In genomic region chr2:148483675-148484074, GRCh38 we compare ENCODE assay signal across 22 cellular contexts.
DNase-seq lines count a peak whose midpoint lies in the region; ATAC-seq and TF ChIP-seq lines count a peak whose summit lies in the region.
"Had no signal": no experiment of that assay in that cellular context is flagged by ENCODE, and none has a peak within 500 bp of the region (broad histone marks: within the 10 kb centered on the region; RNA-seq: fewer than 3 reads in every experiment).

No MANE protein-coding gene starts in this region.

- H3K36me3 ChIP-seq in SJCRH30 = no peaks in the 10 kb centered on the region
- H3K36me3 ChIP-seq: ovary, suprapubic skin had no signal

- peak overlapping the region; percentile 2 for H3K4me3 Mint-ChIP-seq in nephron progenitor cell
- H3K4me3 Mint-ChIP-seq in stimulated activated effector memory CD8-positive, alpha-beta T cell treated with anti-CD3 and anti-CD28 coated beads, Interleukin-12 subunit alpha, Interleukin-12 subunit beta, amount 100 ng/mL, for 72 hours = no peak overlapping the region
- no peak overlapping the region for H3K4me3 Mint-ChIP-seq in activated T-cell treated with anti-CD3 and anti-CD28 coated beads, Interleukin-2, amount 50 U/mL, for 72 hours
- H3K4me3 Mint-ChIP-seq: activated CD8-positive, alpha-beta T cell treated with anti-CD3 and anti-CD28 coated beads, Interleukin-2, amount 10 ng/mL, durations not matched to agents 7 days and 5 days; activated naive CD4-positive, alpha-beta T cell treated with anti-CD3 and anti-CD28 coated beads for 36 hours; activated T-cell treated with anti-CD3 and anti-CD28 coated beads, Interleukin-2, amount 50 U/mL, for 24 hours; CD4-positive, alpha-beta memory T cell; central memory CD8-positive, alpha-beta T cell; H9 had no signal

- peaks cover 33% of the 10 kb centered on the region for H3K36me3 Mint-ChIP-seq in nephron progenitor cell (ENCODE audit: low read depth)
- no peaks in the 10 kb centered on the region for H3K36me3 Mint-ChIP-seq in stimulated activated effector memory CD8-positive, alpha-beta T cell treated with anti-CD3 and anti-CD28 coated beads, Interleukin-12 subunit alpha, Interleukin-12 subunit beta, amount 100 ng/mL, for 72 hours
- no peaks in the 10 kb centered on the region for H3K36me3 Mint-ChIP-seq in activated T-cell treated with anti-CD3 and anti-CD28 coated beads, Interleukin-2, amount 50 U/mL, for 72 hours (ENCODE audit: insufficient read depth in 2 of 2)

- peaks cover 12% of the 10 kb centered on the region for H3K4me1 ChIP-seq in SJCRH30
- H3K4me1 ChIP-seq: foreskin keratinocyte, suprapubic skin had no signal

- ATAC-seq in stimulated activated effector memory CD8-positive, alpha-beta T cell treated with anti-CD3 and anti-CD28 coated beads, Interleukin-12 subunit alpha, Interleukin-12 subunit beta, amount 100 ng/mL, for 72 hours = no peak
- no peak for ATAC-seq in activated T-cell treated with anti-CD3 and anti-CD28 coated beads, Interleukin-2, amount 50 U/mL, for 72 hours (replicated peaks in 1 of 2)
- ATAC-seq: activated CD4-positive, CD25-positive, alpha-beta regulatory T cell treated with anti-CD3 and anti-CD28 coated beads, Interleukin-2, amount 50 U/mL, for 24 hours; activated CD8-positive, alpha-beta T cell treated with anti-CD3 and anti-CD28 coated beads, Interleukin-2, amount 10 ng/mL, durations not matched to agents 7 days and 5 days; foreskin keratinocyte; right cardiac atrium had no signal

- no peak for TF ChIP-seq CTCF in nephron progenitor cell (IDR thresholded peaks at IDR 0.05)

- H3K4me1 Mint-ChIP-seq in nephron progenitor cell = peaks cover 27% of the 10 kb centered on the region
- peaks cover 5% of the 10 kb centered on the region for H3K4me1 Mint-ChIP-seq in stimulated activated effector memory CD8-positive, alpha-beta T cell treated with anti-CD3 and anti-CD28 coated beads, Interleukin-12 subunit alpha, Interleukin-12 subunit beta, amount 100 ng/mL, for 72 hours
- H3K4me1 Mint-ChIP-seq in activated T-cell treated with anti-CD3 and anti-CD28 coated beads, Interleukin-2, amount 50 U/mL, for 72 hours (ENCODE audit: low read depth) = no peaks in the 10 kb centered on the region
- H3K4me1 Mint-ChIP-seq: CD4-positive, alpha-beta memory T cell; central memory CD8-positive, alpha-beta T cell had no signal

- no peak overlapping the region for H3K4me3 ChIP-seq in SJCRH30
- H3K4me3 ChIP-seq: lung, ovary, suprapubic skin had no signal

- no peaks in the 10 kb centered on the region for H3K27me3 ChIP-seq in SJCRH30
- H3K27me3 ChIP-seq: foreskin keratinocyte, ovary, suprapubic skin had no signal

- no peaks in the 10 kb centered on the region for H3K9me3 ChIP-seq in SJCRH30 (replicated peaks)
- H3K9me3 ChIP-seq: ovary, suprapubic skin had no signal

- H3K27me3 Mint-ChIP-seq in nephron progenitor cell (ENCODE audit: low read depth, poor library complexity) = no peaks in the 10 kb centered on the region
- H3K27me3 Mint-ChIP-seq in activated T-cell treated with anti-CD3 and anti-CD28 coated beads, Interleukin-2, amount 50 U/mL, for 72 hours (ENCODE audit: low read depth) = no peaks in the 10 kb centered on the region
- H3K27me3 Mint-ChIP-seq: activated T-cell treated with anti-CD3 and anti-CD28 coated beads, Interleukin-2, amount 50 U/mL, for 24 hours; CD4-positive, alpha-beta memory T cell; central memory CD8-positive, alpha-beta T cell had no signal

- no peaks in the 10 kb centered on the region for H3K9me3 Mint-ChIP-seq in nephron progenitor cell
- H3K9me3 Mint-ChIP-seq in stimulated activated effector memory CD8-positive, alpha-beta T cell treated with anti-CD3 and anti-CD28 coated beads, Interleukin-12 subunit alpha, Interleukin-12 subunit beta, amount 100 ng/mL, for 72 hours = no peaks in the 10 kb centered on the region
- peaks cover 2% of the 10 kb centered on the region in 2 donors for H3K9me3 Mint-ChIP-seq in activated T-cell treated with anti-CD3 and anti-CD28 coated beads, Interleukin-2, amount 50 U/mL, for 72 hours
- H3K9me3 Mint-ChIP-seq: activated naive CD4-positive, alpha-beta T cell treated with anti-CD3 and anti-CD28 coated beads for 36 hours; activated T-cell treated with anti-CD3 and anti-CD28 coated beads, Interleukin-2, amount 50 U/mL, for 24 hours; central memory CD8-positive, alpha-beta T cell; H9 had no signal

- DNase-seq in D341Med (ENCODE audit: low spot score) (peak; percentile 20), LHCN-M2 (ENCODE audit: low read depth) (peak; percentile 30), SJCRH30 (peak; percentile 78 to 83), nephron progenitor cell (peak; percentile 57), NCI-H446 (lab: John Stamatoyannopoulos, UW) (no peak)
- DNase-seq in stimulated activated effector memory CD8-positive, alpha-beta T cell treated with anti-CD3 and anti-CD28 coated beads, Interleukin-12 subunit alpha, Interleukin-12 subunit beta, amount 100 ng/mL, for 72 hours (ENCODE audit: low spot score in 2 of 2) = no peak
- no peak for DNase-seq in activated T-cell treated with anti-CD3 and anti-CD28 coated beads, Interleukin-2, amount 50 U/mL, for 72 hours
- DNase-seq: activated CD8-positive, alpha-beta T cell treated with anti-CD3 and anti-CD28 coated beads, Interleukin-2, amount 10 ng/mL, durations not matched to agents 7 days and 5 days; activated naive CD4-positive, alpha-beta T cell treated with anti-CD3 and anti-CD28 coated beads for 36 hours; activated T-cell treated with anti-CD3 and anti-CD28 coated beads, Interleukin-2, amount 50 U/mL, for 24 hours; foreskin keratinocyte; H9; islet precursor cell; NCI-H510A; ovary; right cardiac atrium; stimulated activated CD4-positive, alpha-beta T cell treated with anti-CD3 and anti-CD28 coated beads, Interleukin-15, amount 100 ng/mL, for 24 hours had no signal

- H3K27ac Mint-ChIP-seq in nephron progenitor cell = peak overlapping the region; percentile 54
- no peak overlapping the region for H3K27ac Mint-ChIP-seq in stimulated activated effector memory CD8-positive, alpha-beta T cell treated with anti-CD3 and anti-CD28 coated beads, Interleukin-12 subunit alpha, Interleukin-12 subunit beta, amount 100 ng/mL, for 72 hours
- no peak overlapping the region for H3K27ac Mint-ChIP-seq in activated T-cell treated with anti-CD3 and anti-CD28 coated beads, Interleukin-2, amount 50 U/mL, for 72 hours
- H3K27ac Mint-ChIP-seq: activated CD8-positive, alpha-beta T cell treated with anti-CD3 and anti-CD28 coated beads, Interleukin-2, amount 10 ng/mL, durations not matched to agents 7 days and 5 days; activated naive CD4-positive, alpha-beta T cell treated with anti-CD3 and anti-CD28 coated beads for 36 hours; activated T-cell treated with anti-CD3 and anti-CD28 coated beads, Interleukin-2, amount 50 U/mL, for 24 hours; H9 had no signal

- H3K27ac ChIP-seq in SJCRH30 = no peak overlapping the region
- H3K27ac ChIP-seq: foreskin keratinocyte, ovary, suprapubic skin had no signal

Comparison
In these comparisons a context has a peak if more than half of its experiments do, and no peak if none do; other contexts are left out.
1. DNase-seq: peak in D341Med (single experiment), LHCN-M2 (single experiment), SJCRH30 (2 of 2) and nephron progenitor cell (single experiment); none in NCI-H446 (0 of 2), stimulated activated effector memory CD8-positive, alpha-beta T cell treated with anti-CD3 and anti-CD28 coated beads, Interleukin-12 subunit alpha, Interleukin-12 subunit beta, amount 100 ng/mL, for 72 hours (0 of 2) and activated T-cell treated with anti-CD3 and anti-CD28 coated beads, Interleukin-2, amount 50 U/mL, for 72 hours (0 of 2).